In genomic region chr3:52246264-52246620, GRCh38 we compare ENCODE assay signal across 9 cellular contexts.
DNase-seq lines count a peak whose midpoint lies in the region; FAIRE-seq and TF ChIP-seq lines count a peak whose summit lies in the region.
"Had no signal": no experiment of that assay in that cellular context is flagged by ENCODE, and none has a peak within 500 bp of the region (broad histone marks: within the 10 kb centered on the region; RNA-seq: fewer than 3 reads in every experiment).

No MANE protein-coding gene starts in this region.

- FAIRE-seq in urothelium cell line (lab: Jason Lieb, UNC), result no peak
- FAIRE-seq: colon had no signal

- H3K4me3 ChIP-seq in fibroblast of mammary gland (ENCODE audit: control insufficient read depth, low read depth, low read length) (peak overlapping the region; percentile 52), parathyroid adenoma (ENCODE audit: low read depth, low read length) (peak overlapping the region; percentile 41)

- no peaks in the 10 kb centered on the region for H3K79me2 ChIP-seq in parathyroid adenoma

- TF ChIP-seq CTCF in RWPE1 (conservative IDR thresholded peaks at IDR 0.05; ENCODE audit: low read depth) (no peak), fibroblast of mammary gland (conservative IDR thresholded peaks at IDR 0.05; ENCODE audit: control insufficient read depth, insufficient read depth, low read depth, low read length) (no peak), parathyroid adenoma (IDR thresholded peaks at IDR 0.05) (no peak)

- H3K9me3 ChIP-seq in parathyroid adenoma (ENCODE audit: control insufficient read depth, low read length), result no peaks in the 10 kb centered on the region

- H3K4me2 ChIP-seq in parathyroid adenoma (ENCODE audit: low read length), result peak overlapping the region; percentile 52

- no peaks in the 10 kb centered on the region for H3K27me3 ChIP-seq in parathyroid adenoma (ENCODE audit: control insufficient read depth, insufficient read depth, low read length)

- CTCF ChIA-PET in RWPE1 (lab: Yijun Ruan, JAX), result no interaction called here

- peak overlapping the region; percentile 87 for H2AFZ ChIP-seq in parathyroid adenoma

- H3K27ac ChIP-seq in RWPE1, result peak overlapping the region; percentile 87
- H3K27ac ChIP-seq in parathyroid adenoma, result no peak overlapping the region

- H3K4me1 ChIP-seq in parathyroid adenoma, result no peaks in the 10 kb centered on the region

- POLR2A ChIA-PET in RWPE1 (lab: Yijun Ruan, JAX; ENCODE audit: low non-redundant PET), result no interaction called here

- no peak overlapping the region for H3K9ac ChIP-seq in parathyroid adenoma

- H3K36me3 ChIP-seq in parathyroid adenoma (ENCODE audit: control insufficient read depth, insufficient read depth, low read length), result no peaks in the 10 kb centered on the region

- DNase-seq in D341Med (ENCODE audit: low spot score) (peak; percentile 20), RWPE1 (ENCODE audit: low spot score) (no peak), fibroblast of mammary gland (ENCODE audit: low read depth) (no peak), NCI-H2107 (lab: John Stamatoyannopoulos, UW) (no peak), urothelium cell line (ENCODE audit: low spot score) (no peak), SKM-1 (lab: John Stamatoyannopoulos, UW; ENCODE audit: unreplicated experiment) (no peak)
- no peak for DNase-seq in central memory CD4-positive, alpha-beta T cell
